9 cellular contexts compared by ENCODE assay signal in genomic region chr6:132365319-132365907, GRCh38. TPM values are rescaled to one million over a fixed set of nuclear protein-coding genes. Genes with fewer than 3 reads are reported as not detected.
DNase-seq lines count a peak whose midpoint lies in the region; ATAC-seq, FAIRE-seq and TF ChIP-seq lines count a peak whose summit lies in the region.
"Had no signal": no experiment of that assay in that cellular context is flagged by ENCODE, and none has a peak within 500 bp of the region (broad histone marks: within the 10 kb centered on the region; RNA-seq: fewer than 3 reads in every experiment).

No MANE protein-coding gene starts in this region.

- no peaks in the 10 kb centered on the region for H3K79me2 ChIP-seq in GM12878 (ENCODE audit: control insufficient read depth, insufficient read depth, low read length)

- TF ChIP-seq EP300 in GM12878 (IDR thresholded peaks at IDR 0.05; ENCODE audit: borderline replicate concordance in 1 of 2, control insufficient read depth in 1 of 2, low read depth in 2 of 2, low read length in 2 of 2) = peak; percentile 96 to 99

- in situ Hi-C loops in GM12878 (cut with MboI) = no loop called here

- H3K4me2 ChIP-seq in GM12878 (ENCODE audit: control insufficient read depth, insufficient read depth) = peak overlapping the region; percentile 72

- ATAC-seq in GM19397 (IDR thresholded peaks at IDR 0.05; ENCODE audit: unreplicated experiment) (peak; percentile 92), HG03139 (IDR thresholded peaks at IDR 0.05; ENCODE audit: unreplicated experiment) (peak; percentile 94), GM12878 (peak; percentile 96)

- no peak overlapping the region for H2AFZ ChIP-seq in GM12878 (ENCODE audit: control insufficient read depth, low read depth, low read length)

- 4% methylated on average over 3 of the region's 3 CpGs for WGBS in GM12878 (ENCODE audit: insufficient coverage, insufficient replicate concordance, low lambda C conversion rate, missing lambda C conversion rate)

- FAIRE-seq in GM12878 (lab: Jason Lieb, UNC) = peak; percentile 97
- no peak for FAIRE-seq in urothelium cell line (lab: Jason Lieb, UNC)

- DNase-seq in CD1c-positive myeloid dendritic cell (ENCODE audit: extremely low spot score) (peak; percentile 58), GM12878 (ENCODE audit: low read depth, low spot score) (peak; percentile 81), posterior vena cava (ENCODE audit: low spot score) (no peak), T1000 (lab: John Stamatoyannopoulos, UW) (no peak), urothelium cell line (ENCODE audit: low spot score) (no peak)
- DNase-seq in effector CD8-positive, alpha-beta T cell (lab: John Stamatoyannopoulos, UW) = no peak
- DNase-seq: heart left ventricle had no signal

- no peak for TF ChIP-seq RAD21 in GM12878 (IDR thresholded peaks at IDR 0.05; ENCODE audit: insufficient read depth, low read depth, low read length)

- SMC1A ChIA-PET in GM12878 (lab: Charles Lee; ENCODE audit: uncharacterized antibody, unreplicated experiment) = interaction anchor here (0.6 to 3.1 kb wide), 7 partner anchors 10 to 124 kb away, joined by 3 to 9 read pairs (median 4); no protein-coding TSS in a partner anchor

- TF ChIP-seq CTCF in GM12878 (IDR thresholded peaks at IDR 0.05 in 2 of 3, conservative IDR thresholded peaks at IDR 0.05 in 1 of 3; ENCODE audit: control insufficient read depth in 2 of 3, extremely low read depth in 1 of 3, insufficient read depth in 1 of 3, low read depth in 3 of 3, low read length in 3 of 3) = no peak

- peaks cover 0 to 3% of the 10 kb centered on the region in 2 experiments; a peak in 2 of 4 replicates for H3K27me3 ChIP-seq in GM12878 (replicated peaks in 1 of 2; ENCODE audit: control insufficient read depth in 2 of 2, insufficient read depth in 2 of 2, low read length in 1 of 2)
- H3K27me3 ChIP-seq: heart left ventricle had no signal

- intact Hi-C loops in GM12878 (cut with micrococcal nuclease; ENCODE audit: unreplicated experiment) = loop anchor here (1.0 to 5.0 kb wide), 4 partner anchors 37 to 117 kb away; partner anchors contain the start of gene MOXD1
- intact Hi-C loops in posterior vena cava (cut with DNase I) = no loop called here

- H3K36me3 ChIP-seq in GM12878 (ENCODE audit: control insufficient read depth in 2 of 2, insufficient read depth in 2 of 2, low read length in 1 of 2) = no peaks in the 10 kb centered on the region
- H3K36me3 ChIP-seq: heart left ventricle had no signal

- peaks cover 17% of the 10 kb centered on the region; the same call in 1 of the 2 replicates for H3K4me1 ChIP-seq in GM12878 (ENCODE audit: control insufficient read depth, insufficient read depth, low read length)
- H3K4me1 ChIP-seq: heart left ventricle had no signal

- no peak overlapping the region for H3K9ac ChIP-seq in GM12878 (ENCODE audit: control insufficient read depth, insufficient read depth, low read length)

- RAD21 ChIA-PET in GM12878 (lab: Charles Lee; ENCODE audit: unreplicated experiment) = interaction anchor here (0.5 to 1.2 kb wide), 2 partner anchors 39 to 130 kb away, joined by 3 to 4 read pairs; no protein-coding TSS in a partner anchor

- H3K4me3 ChIP-seq in GM12878 = no peak overlapping the region
- H3K4me3 ChIP-seq: heart left ventricle had no signal

- no TSS peak for BruUV-seq in GM12878 (replicated peaks; lab: Mats Ljungman, UMichigan)

- H4K20me1 ChIP-seq in GM12878 (ENCODE audit: control insufficient read depth, insufficient read depth) = no peaks in the 10 kb centered on the region; the same call in 1 of the 2 replicates

- 0 out of 2 replicates have a peak overlapping the region, but pooled peaks have one; percentile 35 for H3K27ac ChIP-seq in GM12878 (ENCODE audit: control insufficient read depth, insufficient read depth)

- no peaks in the 10 kb centered on the region; the same call in 2 of the 3 replicates for H3K9me3 ChIP-seq in GM12878 (replicated peaks; ENCODE audit: control insufficient read depth, insufficient read depth, low read length)
- H3K9me3 ChIP-seq: heart left ventricle had no signal

- POLR2A ChIA-PET in GM12878 (lab: Charles Lee) = no interaction called here

- no peak for TF ChIP-seq POLR2A in GM12878 (IDR thresholded peaks at IDR 0.05; ENCODE audit: low read depth, low read length)

- CTCF ChIA-PET in GM12878 (lab: Yijun Ruan, JAX) = interaction anchor here (1.4 to 1.6 kb wide), 2 partner anchors 11 to 13 kb away, joined by 4 to 5 read pairs; no protein-coding TSS in a partner anchor

TF ChIP-seq in GM12878, 131 proteins besides CTCF, POLR2A, EP300 and RAD21 (continues in another document):
- peak; percentile 94; the same call in 1 of the 2 replicates for TF ChIP-seq TBL1XR1 (IDR thresholded peaks at IDR 0.05; ENCODE audit: low read depth, low read length)
- TF ChIP-seq SUZ12 (IDR thresholded peaks at IDR 0.05; ENCODE audit: unreplicated experiment) = no peak
- TF ChIP-seq EZH2 (IDR thresholded peaks at IDR 0.05; ENCODE audit: borderline replicate concordance, control insufficient read depth, low read depth, low read length) = peak; percentile 89; the same call in 1 of the 2 replicates
- peak; percentile 83 for TF ChIP-seq IKZF1 (conservative IDR thresholded peaks at IDR 0.05)
- TF ChIP-seq ZSCAN29 (IDR thresholded peaks at IDR 0.05) = no peak
- TF ChIP-seq RUNX3 (IDR thresholded peaks at IDR 0.05; ENCODE audit: low read length) = peak; percentile 98
- TF ChIP-seq USF1 (IDR thresholded peaks at IDR 0.05; ENCODE audit: borderline replicate concordance, extremely low read length, insufficient read depth, low read depth, low read length) = no peak
- TF ChIP-seq MXI1 (IDR thresholded peaks at IDR 0.05; ENCODE audit: low read depth, low read length) = peak; percentile 39; the same call in 1 of the 2 replicates
- no peak for TF ChIP-seq EGR1 (IDR thresholded peaks at IDR 0.05; ENCODE audit: borderline replicate concordance in 1 of 2, low read depth in 2 of 2, low read length in 2 of 2)
- peak; percentile 35 for TF ChIP-seq CUX1 (IDR thresholded peaks at IDR 0.05; ENCODE audit: insufficient replicate concordance, low read depth, low read length)
- TF ChIP-seq NFXL1 (IDR thresholded peaks at IDR 0.05; ENCODE audit: borderline replicate concordance) = no peak
- TF ChIP-seq CHD1 (IDR thresholded peaks at IDR 0.05; ENCODE audit: low read depth, low read length) = no peak

RNA-seq across cellular contexts. Expression of gene MOXD1, which starts 35.9 kb away (rescaled TPM):
- total RNA-seq in GM12878 (2013; cell fraction: nucleolus; rRNA removed) = 8.6 and 10.6 TPM in 2 replicates
- 0.56 and 0.87 TPM in 2 replicates for total RNA-seq in GM12878 (2014; rRNA removed)
- 0.69 and 0.72 TPM in 2 replicates for total RNA-seq in GM12878 (2014; rRNA removed; fragmentation: Illumina TruSeq; extraction: Trizol)
- total RNA-seq in GM12878 (2021) = 0.87 and 1.3 TPM in 2 replicates
- 5.2 TPM for polyA plus RNA-seq in GM12878 (2011; ENCODE audit: low read depth)
- 2.1 and 2.9 TPM in 2 replicates for polyA plus RNA-seq in GM12878 (2011; rRNA removed)
- 1.2 and 1.5 TPM in 2 replicates for polyA plus RNA-seq in GM12878 (2011; cell fraction: cytosol; rRNA removed)
- 1.1 TPM in 2 replicates for polyA plus RNA-seq in GM12878 (2011; cell fraction: nucleus; rRNA removed)
- polyA plus RNA-seq in GM12878 (2012) = 4.6 and 5.1 TPM in 2 replicates
- polyA plus RNA-seq in GM12878 (2014; fragmentation: Illumina TruSeq; extraction: Trizol) = 0.73 and 1.2 TPM in 2 replicates
- under 1 TPM; 0.03 to 0.27 TPM for polyA plus RNA-seq in GM12878 (2014; fragmentation: Nextera tagmentation; extraction: Ambion mirVana)
- 0.65 and 0.88 TPM in 2 replicates for polyA plus RNA-seq in GM12878 (2014; rRNA removed)
- polyA plus RNA-seq in GM12878 (2016; fragmentation: Nextera tagmentation; extraction: Ambion mirVana) = under 1 TPM; 0.34 to 0.40 TPM
- polyA minus RNA-seq in GM12878 (2011; rRNA and poly(A)+ RNA removed) = 0.88 and 2.2 TPM in 2 replicates
- polyA minus RNA-seq in GM12878 (2011; cell fraction: cytosol; rRNA and poly(A)+ RNA removed) = 0.53 and 0.73 TPM in 2 replicates
- 1.3 and 2.2 TPM in 2 replicates for polyA minus RNA-seq in GM12878 (2011; cell fraction: nucleus; rRNA and poly(A)+ RNA removed)
- 1 to 10 TPM; 2.0 to 4.2 TPM for total RNA-seq in posterior vena cava

Comparison
In these comparisons a context has a peak if more than half of its experiments do, and no peak if none do; other contexts are left out.
1. DNase-seq: peak in CD1c-positive myeloid dendritic cell (single experiment) and GM12878 (single experiment); none in posterior vena cava (single experiment), T1000 (single experiment), effector CD8-positive, alpha-beta T cell (single experiment) and urothelium cell line (single experiment).
2. Peak in every context shown above with its lines, with median percentiles within 50 percentile points of each other: ATAC-seq.